In the genomic region with DNA sequence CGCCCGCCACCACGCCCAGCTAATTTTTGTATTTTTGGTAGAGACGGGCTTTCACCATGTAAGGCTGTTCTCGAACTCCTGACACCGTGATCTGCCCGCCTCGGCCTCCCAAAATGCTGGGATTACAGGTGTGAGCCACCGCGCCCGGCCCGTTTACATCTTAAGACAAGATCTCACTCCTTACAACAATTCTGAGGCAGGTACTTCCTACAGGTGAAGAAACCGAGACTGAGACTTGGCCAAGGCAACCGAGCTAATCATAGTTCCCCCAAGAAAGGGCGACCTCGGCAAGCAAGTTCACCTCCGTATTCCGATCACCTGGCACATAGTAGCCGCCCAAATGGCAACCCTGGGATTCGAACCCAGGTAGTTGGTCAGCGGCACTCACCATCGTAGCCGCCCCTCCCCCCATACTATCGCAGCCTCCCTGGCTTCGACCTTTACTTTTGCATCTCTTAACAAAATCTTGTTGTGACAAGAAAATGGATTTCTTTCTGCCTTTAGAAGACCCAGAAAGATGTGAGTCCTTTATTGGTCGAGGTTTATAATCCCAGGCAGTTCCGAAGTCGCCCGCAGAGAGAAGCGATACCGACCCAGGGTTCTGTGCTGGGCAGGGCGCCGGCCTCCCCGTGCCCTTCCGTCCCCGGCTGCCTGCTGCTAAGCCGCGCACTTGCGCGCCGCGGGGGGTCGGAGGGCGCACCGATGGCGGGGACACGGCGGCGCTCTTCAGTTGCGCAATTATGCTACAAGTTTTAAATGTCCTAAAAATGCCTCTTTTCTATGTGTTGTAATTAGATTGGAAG, we compare ENCODE assay signal across 8 cellular contexts. TPM values are rescaled to one million over a fixed set of nuclear protein-coding genes. Genes with fewer than 3 reads are reported as not detected.
DNase-seq lines count a peak whose midpoint lies in the region; ATAC-seq and TF ChIP-seq lines count a peak whose summit lies in the region.

No MANE protein-coding gene starts in this region.

- H3K9me3 Mint-ChIP-seq in Calu3 (ENCODE audit: low read depth, unreplicated experiment) (no peaks in the 10 kb centered on the region), endothelial cell (ENCODE audit: unreplicated experiment) (no peaks in the 10 kb centered on the region)

- H3K9me2 ChIP-seq in OCI-LY7 (ENCODE audit: insufficient read depth, low read length): no peaks in the 10 kb centered on the region

- peaks cover 27% of the 10 kb centered on the region for H3K4me1 Mint-ChIP-seq in Calu3 (ENCODE audit: low read depth, unreplicated experiment)
- peaks cover 20% of the 10 kb centered on the region for H3K4me1 Mint-ChIP-seq in endothelial cell (ENCODE audit: unreplicated experiment)

- H3K27ac ChIP-seq in OCI-LY7 (ENCODE audit: low read depth, low read length, poor library complexity, severe bottlenecking): no peak overlapping the region
- H3K27ac ChIP-seq in neutrophil: no peak overlapping the region

- no peaks in the 10 kb centered on the region for H3K79me2 ChIP-seq in OCI-LY7 (ENCODE audit: insufficient read depth, low read depth, low read length)

- CTCF ChIA-PET in Calu3 (lab: Charles Lee): interaction anchor here (0.7 to 1.0 kb wide), 2 partner anchors 30 to 83 kb away, joined by 3 to 4 read pairs; no protein-coding TSS in a partner anchor
- CTCF ChIA-PET in OCI-LY7 (lab: Charles Lee; ENCODE audit: unreplicated experiment): no interaction called here

- no peaks in the 10 kb centered on the region for H3K27me3 Mint-ChIP-seq in Calu3 (ENCODE audit: unreplicated experiment)
- peaks cover 18% of the 10 kb centered on the region for H3K27me3 Mint-ChIP-seq in endothelial cell (ENCODE audit: unreplicated experiment)

- H4K20me1 ChIP-seq in OCI-LY7 (ENCODE audit: insufficient read depth, low read length): no peaks in the 10 kb centered on the region

- peak overlapping the region; percentile 81 for H3K4me2 ChIP-seq in OCI-LY7 (ENCODE audit: low read length)

- H3K27me3 ChIP-seq in neutrophil: peaks cover 50% of the 10 kb centered on the region

- peaks cover 11% of the 10 kb centered on the region for H3K4me1 ChIP-seq in OCI-LY7 (ENCODE audit: insufficient read depth, low read length, poor library complexity, severe bottlenecking)
- peaks cover 44 to 47% of the 10 kb centered on the region in 2 experiments for H3K4me1 ChIP-seq in neutrophil (ENCODE audit: control insufficient read depth in 1 of 2, insufficient read depth in 1 of 2, low read depth in 1 of 2, low read length in 1 of 2)

- TF ChIP-seq CTCF in Calu3 (IDR thresholded peaks at IDR 0.05; ENCODE audit: unreplicated experiment) (no peak), OCI-LY7 (conservative IDR thresholded peaks at IDR 0.05; ENCODE audit: low read length) (no peak), endothelial cell (IDR thresholded peaks at IDR 0.05; ENCODE audit: unreplicated experiment) (no peak), neutrophil (IDR thresholded peaks at IDR 0.05) (no peak)

- H3K27ac Mint-ChIP-seq in Calu3 (ENCODE audit: unreplicated experiment) (no peak overlapping the region), endothelial cell (ENCODE audit: unreplicated experiment) (peak overlapping the region; percentile 72)

- no peak for ATAC-seq in GM21576 (IDR thresholded peaks at IDR 0.05; ENCODE audit: unreplicated experiment)
- ATAC-seq in GM19452 (IDR thresholded peaks at IDR 0.05; ENCODE audit: unreplicated experiment): no peak

- peaks cover 49% of the 10 kb centered on the region for H3K36me3 Mint-ChIP-seq in Calu3 (ENCODE audit: insufficient read depth, unreplicated experiment)
- no peaks in the 10 kb centered on the region for H3K36me3 Mint-ChIP-seq in endothelial cell (ENCODE audit: low read depth, unreplicated experiment)

- H3K4me3 Mint-ChIP-seq in Calu3 (ENCODE audit: low read depth, unreplicated experiment): peak overlapping the region; percentile 82
- peak overlapping the region; percentile 93 for H3K4me3 Mint-ChIP-seq in endothelial cell (ENCODE audit: unreplicated experiment)

- intact Hi-C loops in Calu3 (cut with micrococcal nuclease; ENCODE audit: unreplicated experiment) (no loop called here), OCI-LY7 (cut with micrococcal nuclease; ENCODE audit: unreplicated experiment) (loop anchor here (5.0 kb wide), 1 partner anchor 59 kb away; a partner anchor contains a TSS)

- H3K4me3 ChIP-seq in OCI-LY7 (ENCODE audit: low read depth, low read length, poor library complexity, severe bottlenecking) (peak overlapping the region; percentile 66), neutrophil (ENCODE audit: low read depth in 1 of 2, low read length in 1 of 2) (peak overlapping the region; percentile 73 to 78)

- POLR2A ChIA-PET in OCI-LY7 (lab: Charles Lee): no interaction called here

- BruUV-seq in Calu3 (replicated peaks; lab: Mats Ljungman, UMichigan): no TSS peak
- BruUV-seq in OCI-LY7 (replicated peaks; lab: Mats Ljungman, UMichigan): no TSS peak

- H2AFZ ChIP-seq in OCI-LY7 (ENCODE audit: low read length): no peak overlapping the region; the same call in 1 of the 2 replicates

- H3K9me3 ChIP-seq in OCI-LY7 (ENCODE audit: low read length) (no peaks in the 10 kb centered on the region), neutrophil (no peaks in the 10 kb centered on the region)

- H3K36me3 ChIP-seq in OCI-LY7 (ENCODE audit: insufficient read depth, low read length) (no peaks in the 10 kb centered on the region), neutrophil (no peaks in the 10 kb centered on the region)

- no peak for DNase-seq in Calu3
- DNase-seq in OCI-LY7 (ENCODE audit: low spot score): no peak
- DNase-seq in endothelial cell (ENCODE audit: low spot score): peak; percentile 21
- DNase-seq in NCI-H187 treated with DMSO at 0.1 percent for 48 hours (lab: John Stamatoyannopoulos, UW): no peak
- DNase-seq in HuH-7.5 (ENCODE audit: low spot score): no peak

RNA-seq across cellular contexts. Expression of a gene that starts 1.1 kb away (rescaled TPM):
- total RNA-seq in Calu3 (2022): 20.4 and 22.2 TPM in 2 replicates
- 1.1 and 1.2 TPM in 2 replicates for total RNA-seq in OCI-LY7 (2014; rRNA removed; shearing (Covaris generic))
- total RNA-seq in OCI-LY7 (2022): 2.4 and 2.5 TPM in 2 replicates
- 9.3 TPM for total RNA-seq in endothelial cell (ENCODE audit: unreplicated experiment)

RNA-seq across cellular contexts. Expression of a gene that starts 59.4 kb away (rescaled TPM):
- total RNA-seq in Calu3 (2022) (13.7 and 16.3 TPM in 2 replicates), OCI-LY7 (2022) (22.5 and 24.2 TPM in 2 replicates), endothelial cell (ENCODE audit: unreplicated experiment) (75.5 TPM)
- total RNA-seq in OCI-LY7 (2014; rRNA removed; shearing (Covaris generic)): 4.2 and 8.0 TPM in 2 replicates
